Comparison of ENCODE assay signal across 9 cellular contexts in genomic region chr6:143806282-143807102, GRCh38. TPM values are rescaled to one million over a fixed set of nuclear protein-coding genes. Genes with fewer than 3 reads are reported as not detected.
DNase-seq lines count a peak whose midpoint lies in the region; ATAC-seq, FAIRE-seq and TF ChIP-seq lines count a peak whose summit lies in the region.
"Had no signal": no experiment of that assay in that cellular context is flagged by ENCODE, and none has a peak within 500 bp of the region (broad histone marks: within the 10 kb centered on the region; RNA-seq: fewer than 3 reads in every experiment).

No MANE protein-coding gene starts in this region.

- no peak for ATAC-seq in HG03196 (IDR thresholded peaks at IDR 0.05; ENCODE audit: unreplicated experiment)
- no peak for ATAC-seq in HG02571 (IDR thresholded peaks at IDR 0.05; ENCODE audit: unreplicated experiment)

- H3K36me3 ChIP-seq in endothelial cell of umbilical vein (ENCODE audit: control insufficient read depth in 2 of 2, extremely low read depth in 1 of 2, insufficient read depth in 2 of 2, low read length in 2 of 2): no peaks in the 10 kb centered on the region
- peaks cover 8% of the 10 kb centered on the region for H3K36me3 ChIP-seq in suprapubic skin

- 0 out of 2 replicates have a peak overlapping the region, but pooled peaks have one; percentile 40 for H3K27ac Mint-ChIP-seq in HFFc6
- H3K27ac Mint-ChIP-seq in activated CD4-positive, alpha-beta T cell treated with anti-CD3 and anti-CD28 coated beads, Interleukin-2, amount 10 ng/mL, durations not matched to agents 24 days and 14 days: peak overlapping the region; percentile 91

- H3K9ac ChIP-seq in endothelial cell of umbilical vein (replicated peaks; ENCODE audit: extremely low read depth, insufficient read depth, low read length): no peak overlapping the region

- H3K4me2 ChIP-seq in endothelial cell of umbilical vein (ENCODE audit: insufficient read depth, low read length): peak overlapping the region; percentile 19

- no peaks in the 10 kb centered on the region for H3K27me3 Mint-ChIP-seq in HFFc6 (ENCODE audit: insufficient read depth)
- H3K27me3 Mint-ChIP-seq in activated CD4-positive, alpha-beta T cell treated with anti-CD3 and anti-CD28 coated beads, Interleukin-2, amount 10 ng/mL, durations not matched to agents 24 days and 14 days: peaks cover 2% of the 10 kb centered on the region

- no peaks in the 10 kb centered on the region for H4K20me1 ChIP-seq in endothelial cell of umbilical vein (replicated peaks; ENCODE audit: control insufficient read depth, extremely low read depth, insufficient read depth, low read length)

- DNase-seq in HFFc6 (peak; percentile 17), endothelial cell of umbilical vein (ENCODE audit: low read depth, low spot score) (peak; percentile 66), suprapubic skin (ENCODE audit: low spot score in 2 of 2) (no peak), NCI-H187 treated with DMSO at 0.1 percent for 48 hours (lab: John Stamatoyannopoulos, UW) (no peak)
- peak; percentile 84 for DNase-seq in activated CD4-positive, alpha-beta T cell treated with anti-CD3 and anti-CD28 coated beads, Interleukin-2, amount 10 ng/mL, durations not matched to agents 24 days and 14 days
- peak; percentile 9 for DNase-seq in stimulated activated CD8-positive, alpha-beta memory T cell treated with anti-CD3 and anti-CD28 coated beads, Interleukin-12 subunit alpha, Interleukin-12 subunit beta, amount 100 ng/mL, for 1 hour (ENCODE audit: low read depth)

- no peak overlapping the region for H3K4me3 Mint-ChIP-seq in HFFc6
- peak overlapping the region; percentile 62 for H3K4me3 Mint-ChIP-seq in activated CD4-positive, alpha-beta T cell treated with anti-CD3 and anti-CD28 coated beads, Interleukin-2, amount 10 ng/mL, durations not matched to agents 24 days and 14 days

- no peaks in the 10 kb centered on the region for H3K9me3 Mint-ChIP-seq in HFFc6
- peaks cover 10% of the 10 kb centered on the region for H3K9me3 Mint-ChIP-seq in activated CD4-positive, alpha-beta T cell treated with anti-CD3 and anti-CD28 coated beads, Interleukin-2, amount 10 ng/mL, durations not matched to agents 24 days and 14 days

- WGBS in suprapubic skin: 84% methylated on average over 8 of the region's 8 CpGs

- CTCF ChIA-PET in endothelial cell of umbilical vein (lab: Charles Lee): interaction anchor here (0.9 to 1.3 kb wide), 5 partner anchors 16 to 231 kb away, joined by 3 to 6 read pairs (median 3); no protein-coding TSS in a partner anchor

- intact Hi-C loops in activated CD4-positive, alpha-beta T cell treated with anti-CD3 and anti-CD28 coated beads, Interleukin-2, amount 10 ng/mL, durations not matched to agents 24 days and 14 days (cut with micrococcal nuclease): loop anchor here (1.0 to 10.0 kb wide), 11 partner anchors 37 to 862 kb away; partner anchors contain the start of genes ADAT2, HIVEP2, LTV1 and PEX3
- intact Hi-C loops in endothelial cell of umbilical vein (cut with micrococcal nuclease): no loop called here

- H3K4me1 ChIP-seq in endothelial cell of umbilical vein (ENCODE audit: control insufficient read depth, extremely low read depth, insufficient read depth, low read length): peaks cover 45% of the 10 kb centered on the region
- no peaks in the 10 kb centered on the region for H3K4me1 ChIP-seq in suprapubic skin

- dilution Hi-C loops in endothelial cell of umbilical vein (cut with MboI; ENCODE audit: extremely low pct_ligation_motif_present, low sequenced_read_pairs): no loop called here

- POLR2A ChIA-PET in endothelial cell of umbilical vein (lab: Charles Lee): no interaction called here

- H3K9me1 ChIP-seq in endothelial cell of umbilical vein (replicated peaks; ENCODE audit: control insufficient read depth, extremely low read depth, insufficient read depth, low read length): no peaks in the 10 kb centered on the region

- peak; percentile 40 for FAIRE-seq in endothelial cell of umbilical vein (lab: Jason Lieb, UNC)

- peak overlapping the region; percentile 20 for H3K27ac ChIP-seq in endothelial cell of umbilical vein (ENCODE audit: insufficient read depth, low read depth, low read length)
- H3K27ac ChIP-seq in suprapubic skin: no peak overlapping the region

- no peak overlapping the region for H2AFZ ChIP-seq in endothelial cell of umbilical vein (ENCODE audit: low read depth, low read length)

- no TSS peak for BruUV-seq in endothelial cell of umbilical vein (replicated peaks; lab: Mats Ljungman, UMichigan)

- no peaks in the 10 kb centered on the region for H3K79me2 ChIP-seq in endothelial cell of umbilical vein (ENCODE audit: control insufficient read depth, insufficient read depth, low read length)

- no peak for TF ChIP-seq EP300 in suprapubic skin (IDR thresholded peaks at IDR 0.05)

- peaks cover 44% of the 10 kb centered on the region for H3K36me3 Mint-ChIP-seq in HFFc6 (ENCODE audit: low read depth)
- H3K36me3 Mint-ChIP-seq in activated CD4-positive, alpha-beta T cell treated with anti-CD3 and anti-CD28 coated beads, Interleukin-2, amount 10 ng/mL, durations not matched to agents 24 days and 14 days (ENCODE audit: low read depth): peaks cover 51% of the 10 kb centered on the region

- peaks cover 44% of the 10 kb centered on the region for H3K4me1 Mint-ChIP-seq in HFFc6 (ENCODE audit: low read depth)
- peaks cover 46% of the 10 kb centered on the region for H3K4me1 Mint-ChIP-seq in activated CD4-positive, alpha-beta T cell treated with anti-CD3 and anti-CD28 coated beads, Interleukin-2, amount 10 ng/mL, durations not matched to agents 24 days and 14 days

- no peak for TF ChIP-seq CTCF in HFFc6 (IDR thresholded peaks at IDR 0.05)
- TF ChIP-seq CTCF in endothelial cell of umbilical vein (IDR thresholded peaks at IDR 0.05; ENCODE audit: extremely low read depth in 1 of 2, insufficient read depth in 1 of 2, low read depth in 1 of 2, low read length in 2 of 2): no peak
- TF ChIP-seq CTCF in suprapubic skin (IDR thresholded peaks at IDR 0.05): no peak

- no peaks in the 10 kb centered on the region for H3K27me3 ChIP-seq in endothelial cell of umbilical vein (ENCODE audit: control insufficient read depth in 2 of 2, insufficient read depth in 2 of 2, low read length in 2 of 2)
- no peaks in the 10 kb centered on the region for H3K27me3 ChIP-seq in suprapubic skin

- no peak for TF ChIP-seq POLR2A in endothelial cell of umbilical vein (IDR thresholded peaks at IDR 0.05; ENCODE audit: low read depth, low read length)
- no peak for TF ChIP-seq POLR2A in suprapubic skin (IDR thresholded peaks at IDR 0.05)

- H3K9me3 ChIP-seq in endothelial cell of umbilical vein (replicated peaks; ENCODE audit: control insufficient read depth, insufficient read depth, low read length) (no peaks in the 10 kb centered on the region), suprapubic skin (no peaks in the 10 kb centered on the region)

- H3K4me3 ChIP-seq in endothelial cell of umbilical vein (replicated peaks in 1 of 3; ENCODE audit: insufficient read depth in 1 of 3, low read depth in 1 of 3, low read length in 3 of 3): no peak overlapping the region
- no peak overlapping the region for H3K4me3 ChIP-seq in suprapubic skin

TF ChIP-seq in endothelial cell of umbilical vein, 7 proteins besides CTCF, POLR2A, EP300 and RAD21:
- TF ChIP-seq FOS (IDR thresholded peaks at IDR 0.05; ENCODE audit: borderline replicate concordance, insufficient read depth, low read length): peak; percentile 62
- TF ChIP-seq JUN (IDR thresholded peaks at IDR 0.05; ENCODE audit: borderline replicate concordance, insufficient read depth, insufficient read length, low read depth): peak; percentile 48
- TF ChIP-seq GATA2 (IDR thresholded peaks at IDR 0.05; ENCODE audit: insufficient read depth, insufficient read length, low read depth, low read length): no peak
- TF ChIP-seq POLR2AphosphoS5 (IDR thresholded peaks at IDR 0.05; ENCODE audit: insufficient read depth, low read depth, low read length): no peak
- no peak for TF ChIP-seq MYC (IDR thresholded peaks at IDR 0.05; ENCODE audit: low read depth, low read length)

RNA-seq across cellular contexts. Expression of gene LTV1, which starts 36.6 kb away (rescaled TPM):
- total RNA-seq in HFFc6 (2021; fragmentation: NEBNext Ultra II Directional; extraction: Animal tissue kit (Norgen Biotek cat#: 25700)): 10 to 100 TPM; 28.8 to 35.0 (median 33.6) TPM
- total RNA-seq in activated CD4-positive, alpha-beta T cell treated with anti-CD3 and anti-CD28 coated beads, Interleukin-2, amount 10 ng/mL, durations not matched to agents 24 days and 14 days: 61.3 and 63.8 TPM in 2 replicates
- 26.6 and 26.9 TPM in 2 replicates for total RNA-seq in endothelial cell of umbilical vein
- 3.0 and 5.2 TPM in 2 replicates for polyA plus RNA-seq in endothelial cell of umbilical vein
- 12.3 and 14.2 TPM in 2 replicates for polyA plus RNA-seq in endothelial cell of umbilical vein (2011; cell fraction: cytosol; rRNA removed)
- polyA plus RNA-seq in endothelial cell of umbilical vein (2011; cell fraction: nucleus; rRNA removed): 25.6 and 39.9 TPM in 2 replicates
- 22.9 and 39.3 TPM in 2 replicates for polyA plus RNA-seq in endothelial cell of umbilical vein (2012)
- polyA minus RNA-seq in endothelial cell of umbilical vein: 5.4 and 5.5 TPM in 2 replicates
- polyA minus RNA-seq in endothelial cell of umbilical vein (2011; cell fraction: cytosol; rRNA and poly(A)+ RNA removed): 6.9 TPM
- 7.3 and 9.7 TPM in 2 replicates for polyA minus RNA-seq in endothelial cell of umbilical vein (2011; cell fraction: nucleus; rRNA and poly(A)+ RNA removed)
- 10 to 100 TPM; 18.1 to 23.9 (median 20.3) TPM for total RNA-seq in suprapubic skin

RNA-seq across cellular contexts. Expression of gene ZC2HC1B, which starts 57.8 kb away (rescaled TPM):
- not detected for total RNA-seq in HFFc6 (2021; fragmentation: NEBNext Ultra II Directional; extraction: Animal tissue kit (Norgen Biotek cat#: 25700))
- not detected in 2 replicates for total RNA-seq in activated CD4-positive, alpha-beta T cell treated with anti-CD3 and anti-CD28 coated beads, Interleukin-2, amount 10 ng/mL, durations not matched to agents 24 days and 14 days
- total RNA-seq in endothelial cell of umbilical vein (not detected in 2 replicates), suprapubic skin (not detected)
- polyA plus RNA-seq in endothelial cell of umbilical vein: not detected in 2 replicates
- polyA plus RNA-seq in endothelial cell of umbilical vein (2011; cell fraction: cytosol; rRNA removed): not detected in 2 replicates
- not detected in 2 replicates for polyA plus RNA-seq in endothelial cell of umbilical vein (2011; cell fraction: nucleus; rRNA removed)
- not detected in 2 replicates for polyA plus RNA-seq in endothelial cell of umbilical vein (2012)
- polyA minus RNA-seq in endothelial cell of umbilical vein: not detected in 2 replicates
- not detected for polyA minus RNA-seq in endothelial cell of umbilical vein (2011; cell fraction: cytosol; rRNA and poly(A)+ RNA removed)
- not detected in 2 replicates for polyA minus RNA-seq in endothelial cell of umbilical vein (2011; cell fraction: nucleus; rRNA and poly(A)+ RNA removed)
- total RNA-seq: SK-MEL-5 had no signal

Comparison
In these comparisons a context has a peak if more than half of its experiments do, and no peak if none do; other contexts are left out.
1. DNase-seq: peak in HFFc6 (single experiment), activated CD4-positive, alpha-beta T cell treated with anti-CD3 and anti-CD28 coated beads, Interleukin-2, amount 10 ng/mL, durations not matched to agents 24 days and 14 days (single experiment), endothelial cell of umbilical vein (single experiment) and stimulated activated CD8-positive, alpha-beta memory T cell treated with anti-CD3 and anti-CD28 coated beads, Interleukin-12 subunit alpha, Interleukin-12 subunit beta, amount 100 ng/mL, for 1 hour (single experiment); none in suprapubic skin (0 of 2) and NCI-H187 treated with DMSO at 0.1 percent for 48 hours (single experiment).